ENCODE assay signal across 15 cellular contexts in genomic region chr2:32485399-32485798, GRCh38.
DNase-seq lines count a peak whose midpoint lies in the region; ATAC-seq and TF ChIP-seq lines count a peak whose summit lies in the region.
"Had no signal": no experiment of that assay in that cellular context is flagged by ENCODE, and none has a peak within 500 bp of the region (broad histone marks: within the 10 kb centered on the region; RNA-seq: fewer than 3 reads in every experiment).

No MANE protein-coding gene starts in this region.

- no peak overlapping the region for H3K4me3 Mint-ChIP-seq in nephron
- H3K4me3 Mint-ChIP-seq: activated CD4-positive, alpha-beta T cell treated with anti-CD3 and anti-CD28 coated beads for 36 hours; CD4-positive, CD25-positive, alpha-beta regulatory T cell had no signal

- H3K36me3 ChIP-seq in BJ (ENCODE audit: control insufficient read depth, insufficient read depth, low read length): peaks cover 3% of the 10 kb centered on the region
- H3K36me3 ChIP-seq: uterus had no signal

- no peaks in the 10 kb centered on the region for H3K9me3 Mint-ChIP-seq in nephron
- H3K9me3 Mint-ChIP-seq: CD4-positive, CD25-positive, alpha-beta regulatory T cell had no signal

- no peaks in the 10 kb centered on the region for H3K27me3 Mint-ChIP-seq in nephron (ENCODE audit: low read depth)
- H3K27me3 Mint-ChIP-seq: activated CD4-positive, alpha-beta T cell treated with anti-CD3 and anti-CD28 coated beads for 36 hours; CD4-positive, CD25-positive, alpha-beta regulatory T cell had no signal

- H3K27ac ChIP-seq in HL-60 (replicated peaks): peak overlapping the region; percentile 53
- H3K27ac ChIP-seq: lower lobe of right lung, uterus had no signal

- H3K4me1 Mint-ChIP-seq in nephron: peaks cover 17% of the 10 kb centered on the region

- TF ChIP-seq CTCF in BJ (IDR thresholded peaks at IDR 0.05; ENCODE audit: insufficient read depth, low read depth, low read length) (no peak), HL-60 (IDR thresholded peaks at IDR 0.05; ENCODE audit: insufficient read depth, low read length) (no peak), nephron (IDR thresholded peaks at IDR 0.05; ENCODE audit: unreplicated experiment in 3 of 3) (no peak)

- CTCF ChIA-PET in BJ (lab: Yijun Ruan, JAX): interaction anchor here (0.6 to 2.2 kb wide), 2 partner anchors 12 to 14 kb away, joined by 3 to 6 read pairs; no protein-coding TSS in a partner anchor

- POLR2A ChIA-PET in BJ (lab: Charles Lee): no interaction called here

- DNase-seq in BJ (ENCODE audit: low read depth) (peak; percentile 26), HL-60 (ENCODE audit: low read depth in 1 of 2, low spot score in 1 of 2) (no peak), dermis blood vessel endothelial cell (peak; percentile 19), H4 (ENCODE audit: low spot score) (no peak), Right ventricle myocardium superior (no peak)
- no peak for DNase-seq in stimulated activated CD4-positive, alpha-beta T cell treated with anti-CD3 and anti-CD28 coated beads, Interleukin-4, amount 100 ng/mL, for 24 hours
- DNase-seq: activated CD4-positive, alpha-beta T cell treated with anti-CD3 and anti-CD28 coated beads for 36 hours; CD4-positive, CD25-positive, alpha-beta regulatory T cell; lower lobe of right lung; NCI-H1417 treated with DMSO at 0.1 percent for 48 hours; NCI-H446 treated with DMSO at 0.1 percent for 48 hours; stimulated activated CD4-positive, alpha-beta T cell treated with anti-CD3 and anti-CD28 coated beads, Interleukin-15, amount 100 ng/mL, for 24 hours; uterus had no signal

- H3K27me3 ChIP-seq in BJ (ENCODE audit: control insufficient read depth, insufficient read depth, low read length) (no peaks in the 10 kb centered on the region), HL-60 (ENCODE audit: insufficient read depth, poor library complexity, severe bottlenecking) (no peaks in the 10 kb centered on the region)
- H3K27me3 ChIP-seq: uterus had no signal

- intact Hi-C loops in Right ventricle myocardium superior (cut with DNase I): no loop called here

- ATAC-seq in HG03135 (IDR thresholded peaks at IDR 0.05; ENCODE audit: unreplicated experiment): no peak
- no peak for ATAC-seq in Right ventricle myocardium superior (ENCODE audit: poor library complexity)
- ATAC-seq: activated CD4-positive, alpha-beta T cell treated with anti-CD3 and anti-CD28 coated beads for 36 hours had no signal

- H3K27ac Mint-ChIP-seq in nephron: peak overlapping the region; percentile 43 to 86 (median 48)

- H3K36me3 Mint-ChIP-seq in nephron (ENCODE audit: low read depth): peaks cover 52% of the 10 kb centered on the region

- H3K4me3 ChIP-seq in BJ (ENCODE audit: low read depth, low read length) (no peak overlapping the region), HL-60 (replicated peaks; ENCODE audit: insufficient read depth, low read length) (no peak overlapping the region)
- H3K4me3 ChIP-seq: lower lobe of right lung, uterus had no signal

Comparison
In these comparisons a context has a peak if more than half of its experiments do, and no peak if none do; other contexts are left out.
1. DNase-seq: peak in BJ (single experiment) and dermis blood vessel endothelial cell (single experiment); none in HL-60 (0 of 2), stimulated activated CD4-positive, alpha-beta T cell treated with anti-CD3 and anti-CD28 coated beads, Interleukin-4, amount 100 ng/mL, for 24 hours (single experiment), H4 (single experiment) and Right ventricle myocardium superior (single experiment).